8 cellular contexts compared by ENCODE assay signal in genomic region chr14:105999361-106000028, GRCh38.
DNase-seq lines count a peak whose midpoint lies in the region; ATAC-seq, FAIRE-seq and TF ChIP-seq lines count a peak whose summit lies in the region.

No MANE protein-coding gene starts in this region.

- H3K36me3 Mint-ChIP-seq in T-helper 17 cell (ENCODE audit: low read depth): no peaks in the 10 kb centered on the region

- H3K27ac Mint-ChIP-seq in T-helper 17 cell: peak overlapping the region; percentile 88

- in situ Hi-C loops in ACHN (cut with HindIII; ENCODE audit: low pct_ligation_motif_present, low pct_unique_long_range_greater_than_20kb, low sequenced_read_pairs): no loop called here
- in situ Hi-C loops in GM12878 (cut with MboI): loop anchor here (10.0 to 25.0 kb wide), 2 partner anchors 337 to 465 kb away; no protein-coding TSS in a partner anchor

- RAD21 ChIA-PET in GM12878 (lab: Charles Lee; ENCODE audit: unreplicated experiment): no interaction called here

- peak; percentile 41 for FAIRE-seq in GM12878 (lab: Jason Lieb, UNC)

- DNase-seq in ACHN (peak; percentile 49), T-helper 17 cell (peak; percentile 60 to 71 (median 64)), GM12878 (ENCODE audit: low read depth, low spot score) (no peak), medulla oblongata (ENCODE audit: extremely low spot score) (peak; percentile 12), DMS153 treated with DMSO at 0.1 percent for 48 hours (lab: John Stamatoyannopoulos, UW; ENCODE audit: unreplicated experiment) (no peak), NCI-H2196 (lab: John Stamatoyannopoulos, UW; ENCODE audit: unreplicated experiment) (no peak)

- no peaks in the 10 kb centered on the region for H3K79me2 ChIP-seq in GM12878 (ENCODE audit: control insufficient read depth, insufficient read depth, low read length)

- intact Hi-C loops in GM12878 (cut with micrococcal nuclease; ENCODE audit: unreplicated experiment): no loop called here

- H3K4me1 Mint-ChIP-seq in T-helper 17 cell: peaks cover 19% of the 10 kb centered on the region

- no peak overlapping the region for H3K27ac ChIP-seq in GM12878 (ENCODE audit: control insufficient read depth, insufficient read depth)

- CTCF ChIA-PET in GM12878 (lab: Yijun Ruan, JAX): no interaction called here

- H3K9ac ChIP-seq in GM12878 (ENCODE audit: control insufficient read depth, insufficient read depth, low read length): no peak overlapping the region

- ATAC-seq in GM18870 (IDR thresholded peaks at IDR 0.05; ENCODE audit: unreplicated experiment): peak; percentile 76
- peak; percentile 81 for ATAC-seq in HG03354 (IDR thresholded peaks at IDR 0.05; ENCODE audit: poor library complexity, severe bottlenecking, unreplicated experiment)
- ATAC-seq in T-helper 17 cell: peak; percentile 87
- ATAC-seq in GM12878: no peak

- no peaks in the 10 kb centered on the region for H3K9me3 ChIP-seq in T-helper 17 cell (ENCODE audit: control insufficient read depth, low read length, poor library complexity, severe bottlenecking)
- no peaks in the 10 kb centered on the region for H3K9me3 ChIP-seq in GM12878 (replicated peaks; ENCODE audit: control insufficient read depth, insufficient read depth, low read length)

- SMC1A ChIA-PET in GM12878 (lab: Charles Lee; ENCODE audit: uncharacterized antibody, unreplicated experiment): no interaction called here

- H3K27me3 ChIP-seq in GM12878 (replicated peaks in 1 of 2; ENCODE audit: control insufficient read depth in 2 of 2, insufficient read depth in 2 of 2, low read length in 1 of 2): no peaks in the 10 kb centered on the region

- TF ChIP-seq POLR2A in GM12878 (IDR thresholded peaks at IDR 0.05; ENCODE audit: low read depth, low read length): no peak

- H3K36me3 ChIP-seq in GM12878 (ENCODE audit: control insufficient read depth in 2 of 2, insufficient read depth in 2 of 2, low read length in 1 of 2): no peaks in the 10 kb centered on the region

- WGBS in GM12878 (ENCODE audit: insufficient coverage, insufficient replicate concordance, low lambda C conversion rate, missing lambda C conversion rate): no CpG with 5 or more reads among the region's 15 CpGs

- H2AFZ ChIP-seq in GM12878 (ENCODE audit: control insufficient read depth, low read depth, low read length): no peak overlapping the region

- TF ChIP-seq CTCF in GM12878 (IDR thresholded peaks at IDR 0.05 in 2 of 3, conservative IDR thresholded peaks at IDR 0.05 in 1 of 3; ENCODE audit: control insufficient read depth in 2 of 3, extremely low read depth in 1 of 3, insufficient read depth in 1 of 3, low read depth in 3 of 3, low read length in 3 of 3): peak in 1 of 3 experiments; percentile 96; a peak in 3 of 6 replicates

- no peak overlapping the region for H3K4me3 ChIP-seq in GM12878

- POLR2A ChIA-PET in GM12878 (lab: Charles Lee): no interaction called here

- TF ChIP-seq EP300 in GM12878 (IDR thresholded peaks at IDR 0.05; ENCODE audit: borderline replicate concordance in 1 of 2, control insufficient read depth in 1 of 2, low read depth in 2 of 2, low read length in 2 of 2): no peak

- H3K27me3 Mint-ChIP-seq in T-helper 17 cell: no peaks in the 10 kb centered on the region

- H3K4me3 Mint-ChIP-seq in T-helper 17 cell: peak overlapping the region; percentile 39

- TF ChIP-seq RAD21 in GM12878 (IDR thresholded peaks at IDR 0.05; ENCODE audit: insufficient read depth, low read depth, low read length): peak; percentile 62

- no peaks in the 10 kb centered on the region for H3K4me1 ChIP-seq in GM12878 (ENCODE audit: control insufficient read depth, insufficient read depth, low read length)

- H4K20me1 ChIP-seq in GM12878 (ENCODE audit: control insufficient read depth, insufficient read depth): no peaks in the 10 kb centered on the region

- BruUV-seq in GM12878 (replicated peaks; lab: Mats Ljungman, UMichigan): no TSS peak

- H3K4me2 ChIP-seq in GM12878 (ENCODE audit: control insufficient read depth, insufficient read depth): no peak overlapping the region

TF ChIP-seq in GM12878, 131 proteins besides CTCF, POLR2A, EP300 and RAD21 (continues in another document):
- TF ChIP-seq SUZ12 (IDR thresholded peaks at IDR 0.05; ENCODE audit: unreplicated experiment): no peak
- no peak for TF ChIP-seq ZNF384 (IDR thresholded peaks at IDR 0.05; ENCODE audit: borderline replicate concordance, low read depth, low read length)
- TF ChIP-seq SRF (IDR thresholded peaks at IDR 0.05; ENCODE audit: low read depth in 2 of 2, low read length in 2 of 2): no peak
- no peak for TF ChIP-seq RELA (IDR thresholded peaks at IDR 0.05; ENCODE audit: borderline replicate concordance, partially characterized antibody)
- no peak for TF ChIP-seq HDGF (IDR thresholded peaks at IDR 0.05)
- TF ChIP-seq, protein P1, sequence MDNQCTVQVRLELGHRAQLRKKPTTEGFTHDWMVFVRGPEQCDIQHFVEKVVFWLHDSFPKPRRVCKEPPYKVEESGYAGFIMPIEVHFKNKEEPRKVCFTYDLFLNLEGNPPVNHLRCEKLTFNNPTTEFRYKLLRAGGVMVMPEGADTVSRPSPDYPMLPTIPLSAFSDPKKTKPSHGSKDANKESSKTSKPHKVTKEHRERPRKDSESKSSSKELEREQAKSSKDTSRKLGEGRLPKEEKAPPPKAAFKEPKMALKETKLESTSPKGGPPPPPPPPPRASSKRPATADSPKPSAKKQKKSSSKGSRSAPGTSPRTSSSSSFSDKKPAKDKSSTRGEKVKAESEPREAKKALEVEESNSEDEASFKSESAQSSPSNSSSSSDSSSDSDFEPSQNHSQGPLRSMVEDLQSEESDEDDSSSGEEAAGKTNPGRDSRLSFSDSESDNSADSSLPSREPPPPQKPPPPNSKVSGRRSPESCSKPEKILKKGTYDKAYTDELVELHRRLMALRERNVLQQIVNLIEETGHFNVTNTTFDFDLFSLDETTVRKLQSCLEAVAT (IDR thresholded peaks at IDR 0.05): no peak
- TF ChIP-seq NRF1 (conservative IDR thresholded peaks at IDR 0.05; ENCODE audit: low read depth, low read length): no peak
- no peak for TF ChIP-seq EED (IDR thresholded peaks at IDR 0.05; ENCODE audit: low read depth)
- no peak for TF ChIP-seq ZBTB33 (IDR thresholded peaks at IDR 0.05)
- TF ChIP-seq SMC3 (IDR thresholded peaks at IDR 0.05; ENCODE audit: borderline replicate concordance, low read length): peak; percentile 3
- TF ChIP-seq, protein P2, sequence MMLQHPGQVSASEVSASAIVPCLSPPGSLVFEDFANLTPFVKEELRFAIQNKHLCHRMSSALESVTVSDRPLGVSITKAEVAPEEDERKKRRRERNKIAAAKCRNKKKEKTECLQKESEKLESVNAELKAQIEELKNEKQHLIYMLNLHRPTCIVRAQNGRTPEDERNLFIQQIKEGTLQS (IDR thresholded peaks at IDR 0.05; ENCODE audit: borderline replicate concordance, extremely low read depth, low read depth, low read length): peak; percentile 78; the same call in 1 of the 2 replicates
- TF ChIP-seq FOS (IDR thresholded peaks at IDR 0.05; ENCODE audit: borderline replicate concordance, extremely low read depth, insufficient read length): no peak
- no peak for TF ChIP-seq SREBF1 (IDR thresholded peaks at IDR 0.05; ENCODE audit: low read length)
- no peak for TF ChIP-seq MYC (IDR thresholded peaks at IDR 0.05; ENCODE audit: insufficient read depth, insufficient read length, insufficient replicate concordance, low read length, severe bottlenecking)
- TF ChIP-seq CEBPB (IDR thresholded peaks at IDR 0.05; ENCODE audit: borderline replicate concordance in 1 of 2, low read depth in 2 of 2, low read length in 2 of 2): no peak
- no peak for TF ChIP-seq NR2C2 (IDR thresholded peaks at IDR 0.05; ENCODE audit: borderline replicate concordance, control insufficient read depth, insufficient read length, low read depth)
- TF ChIP-seq CHD1 (IDR thresholded peaks at IDR 0.05; ENCODE audit: low read depth, low read length): no peak
- TF ChIP-seq CHD2 (IDR thresholded peaks at IDR 0.05; ENCODE audit: borderline replicate concordance, low read depth, low read length): no peak

Comparison
In these comparisons a context has a peak if more than half of its experiments do, and no peak if none do; other contexts are left out.
1. DNase-seq: peak in ACHN (single experiment), T-helper 17 cell (3 of 3) and medulla oblongata (single experiment); none in GM12878 (single experiment), DMS153 treated with DMSO at 0.1 percent for 48 hours (single experiment) and NCI-H2196 (single experiment).